26 cellular contexts compared by ENCODE assay signal in the genomic region with DNA sequence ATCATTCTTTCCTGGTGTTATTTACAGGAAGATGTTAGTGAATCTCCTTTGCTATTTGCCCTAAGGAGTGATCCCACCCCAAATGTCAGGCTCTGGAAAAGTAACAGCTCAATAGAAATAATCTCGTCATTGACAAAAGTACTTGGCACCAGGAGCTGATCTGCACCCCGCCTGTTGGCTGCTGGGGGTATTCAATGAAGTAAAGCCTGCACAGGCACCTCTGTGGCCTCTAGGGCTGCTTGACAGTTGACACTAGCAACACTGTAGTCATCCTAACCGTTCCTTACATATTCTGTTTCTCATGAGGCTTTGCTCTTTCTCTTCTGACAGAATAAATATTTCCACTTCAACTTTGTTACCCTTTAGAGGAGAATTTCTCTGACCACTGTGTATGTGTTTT.
"Had no signal": no experiment of that assay in that cellular context is flagged by ENCODE, and none has a peak within 500 bp of the region (broad histone marks: within the 10 kb centered on the region; RNA-seq: fewer than 3 reads in every experiment).

No MANE protein-coding gene starts in this region.

- H3K27me3 ChIP-seq: spleen, testis, transverse colon had no signal

- H3K9me3 ChIP-seq: spleen, testis, transverse colon had no signal

- H3K36me3 Mint-ChIP-seq: mesothelial cell of epicardium had no signal

- H3K27ac Mint-ChIP-seq: activated CD4-positive, alpha-beta T cell treated with anti-CD3 and anti-CD28 coated beads, Interleukin-2, amount 10 ng/mL, durations not matched to agents 24 days and 14 days; activated CD8-positive, alpha-beta T cell treated with anti-CD3 and anti-CD28 coated beads for 36 hours; activated naive CD8-positive, alpha-beta T cell; activated T-helper 2 cell treated with anti-CD3 and anti-CD28 coated beads, Interferon-gamma antibody, Interleukin-2, Interleukin-4, amounts not matched to agents 10 μg/mL and 5 μg/mL and 100 μg/mL, durations not matched to agents 14 hours and 24 hours and 36 hours; mesothelial cell of epicardium; T-cell; T-helper 2 cell treated with Interferon-gamma antibody and Interleukin-4, amounts not matched to agents 5 μg/mL and 100 μg/mL, for 36 hours had no signal

- H3K27me3 Mint-ChIP-seq: activated CD4-positive, alpha-beta T cell treated with anti-CD3 and anti-CD28 coated beads, Interleukin-2, amount 10 ng/mL, durations not matched to agents 24 days and 14 days; activated CD8-positive, alpha-beta T cell treated with anti-CD3 and anti-CD28 coated beads for 36 hours; activated naive CD8-positive, alpha-beta T cell; central memory CD8-positive, alpha-beta T cell; naive thymus-derived CD4-positive, alpha-beta T cell; T-cell had no signal

- H3K4me1 Mint-ChIP-seq: mesothelial cell of epicardium had no signal

- H3K4me1 ChIP-seq: transverse colon had no signal

- H3K27ac ChIP-seq: epithelial cell of prostate, spleen, testis, transverse colon had no signal

- DNase-seq: activated CD4-positive, alpha-beta T cell treated with anti-CD3 and anti-CD28 coated beads, Interleukin-2, amount 10 ng/mL, durations not matched to agents 24 days and 14 days; activated CD8-positive, alpha-beta T cell treated with anti-CD3 and anti-CD28 coated beads for 36 hours; activated T-cell treated with anti-CD3 and anti-CD28 coated beads, Interleukin-2, amount 50 U/mL, for 4 hours; anterior cingulate cortex; dermis blood vessel endothelial cell; effector CD4-positive, alpha-beta T cell; kidney; left colon; mammary epithelial cell; naive thymus-derived CD4-positive, alpha-beta T cell; posterior cingulate gyrus; right cardiac atrium; spleen; stimulated activated naive CD8-positive, alpha-beta T cell treated with anti-CD3 and anti-CD28 coated beads, Interleukin-15, Interleukin-2, amounts not matched to agents 100 U/mL and 50 U/mL, for 24 hours; T-cell; testis; transverse colon had no signal

- H3K4me3 Mint-ChIP-seq: activated CD4-positive, alpha-beta T cell treated with anti-CD3 and anti-CD28 coated beads, Interleukin-2, amount 10 ng/mL, durations not matched to agents 24 days and 14 days; activated CD8-positive, alpha-beta T cell treated with anti-CD3 and anti-CD28 coated beads for 36 hours; activated naive CD8-positive, alpha-beta T cell; activated T-cell treated with anti-CD3 and anti-CD28 coated beads, Interleukin-2, amount 50 U/mL, for 4 hours; central memory CD8-positive, alpha-beta T cell; mesothelial cell of epicardium; naive thymus-derived CD4-positive, alpha-beta T cell; T-cell; T-helper 2 cell treated with Interferon-gamma antibody and Interleukin-4, amounts not matched to agents 5 μg/mL and 100 μg/mL, for 36 hours had no signal

- FAIRE-seq: bronchial epithelial cell, endometrium, frontal cortex, kidney had no signal

- H3K4me3 ChIP-seq: spleen, testis, transverse colon had no signal

- H3K36me3 ChIP-seq: transverse colon had no signal

- H3K9me3 Mint-ChIP-seq: activated CD8-positive, alpha-beta T cell treated with anti-CD3 and anti-CD28 coated beads for 36 hours; activated T-cell treated with anti-CD3 and anti-CD28 coated beads, Interleukin-2, amount 50 U/mL, for 4 hours; activated T-helper 2 cell treated with anti-CD3 and anti-CD28 coated beads, Interferon-gamma antibody, Interleukin-2, Interleukin-4, amounts not matched to agents 10 μg/mL and 5 μg/mL and 100 μg/mL, durations not matched to agents 14 hours and 24 hours and 36 hours; central memory CD8-positive, alpha-beta T cell; mesothelial cell of epicardium; naive thymus-derived CD4-positive, alpha-beta T cell; T-cell; T-helper 2 cell treated with Interferon-gamma antibody and Interleukin-4, amounts not matched to agents 5 μg/mL and 100 μg/mL, for 36 hours had no signal
